1 cellular context compared by ENCODE assay signal in the genomic region with DNA sequence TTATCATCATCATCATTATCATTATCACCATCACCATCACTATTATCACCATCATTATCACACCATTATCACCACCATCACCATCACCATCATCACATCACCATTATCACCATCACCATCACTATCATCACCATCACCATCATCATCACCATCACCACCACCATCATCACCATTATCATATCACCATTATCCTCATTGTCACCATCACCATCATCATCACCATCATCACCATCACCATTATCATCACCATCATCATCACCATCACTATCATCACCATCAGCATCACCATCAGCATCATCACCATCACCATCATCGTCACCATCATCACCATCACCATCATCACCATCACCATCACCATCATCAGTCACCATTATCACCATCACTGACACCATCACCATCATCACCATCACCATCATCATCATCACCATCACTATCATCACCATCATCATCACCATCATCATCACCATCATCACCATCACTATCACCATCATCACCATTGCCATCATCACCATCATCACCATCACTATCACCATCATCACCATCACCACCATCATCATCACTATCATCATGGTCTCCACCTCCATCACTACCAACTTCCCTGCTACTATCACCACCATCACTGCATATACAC.
TF ChIP-seq lines count a peak whose summit lies in the region.

No MANE protein-coding gene starts in this region.

TF ChIP-seq in WTC11, 78 proteins besides CTCF, POLR2A, EP300 and RAD21 (continued from another document):
- TF ChIP-seq, protein P1, sequence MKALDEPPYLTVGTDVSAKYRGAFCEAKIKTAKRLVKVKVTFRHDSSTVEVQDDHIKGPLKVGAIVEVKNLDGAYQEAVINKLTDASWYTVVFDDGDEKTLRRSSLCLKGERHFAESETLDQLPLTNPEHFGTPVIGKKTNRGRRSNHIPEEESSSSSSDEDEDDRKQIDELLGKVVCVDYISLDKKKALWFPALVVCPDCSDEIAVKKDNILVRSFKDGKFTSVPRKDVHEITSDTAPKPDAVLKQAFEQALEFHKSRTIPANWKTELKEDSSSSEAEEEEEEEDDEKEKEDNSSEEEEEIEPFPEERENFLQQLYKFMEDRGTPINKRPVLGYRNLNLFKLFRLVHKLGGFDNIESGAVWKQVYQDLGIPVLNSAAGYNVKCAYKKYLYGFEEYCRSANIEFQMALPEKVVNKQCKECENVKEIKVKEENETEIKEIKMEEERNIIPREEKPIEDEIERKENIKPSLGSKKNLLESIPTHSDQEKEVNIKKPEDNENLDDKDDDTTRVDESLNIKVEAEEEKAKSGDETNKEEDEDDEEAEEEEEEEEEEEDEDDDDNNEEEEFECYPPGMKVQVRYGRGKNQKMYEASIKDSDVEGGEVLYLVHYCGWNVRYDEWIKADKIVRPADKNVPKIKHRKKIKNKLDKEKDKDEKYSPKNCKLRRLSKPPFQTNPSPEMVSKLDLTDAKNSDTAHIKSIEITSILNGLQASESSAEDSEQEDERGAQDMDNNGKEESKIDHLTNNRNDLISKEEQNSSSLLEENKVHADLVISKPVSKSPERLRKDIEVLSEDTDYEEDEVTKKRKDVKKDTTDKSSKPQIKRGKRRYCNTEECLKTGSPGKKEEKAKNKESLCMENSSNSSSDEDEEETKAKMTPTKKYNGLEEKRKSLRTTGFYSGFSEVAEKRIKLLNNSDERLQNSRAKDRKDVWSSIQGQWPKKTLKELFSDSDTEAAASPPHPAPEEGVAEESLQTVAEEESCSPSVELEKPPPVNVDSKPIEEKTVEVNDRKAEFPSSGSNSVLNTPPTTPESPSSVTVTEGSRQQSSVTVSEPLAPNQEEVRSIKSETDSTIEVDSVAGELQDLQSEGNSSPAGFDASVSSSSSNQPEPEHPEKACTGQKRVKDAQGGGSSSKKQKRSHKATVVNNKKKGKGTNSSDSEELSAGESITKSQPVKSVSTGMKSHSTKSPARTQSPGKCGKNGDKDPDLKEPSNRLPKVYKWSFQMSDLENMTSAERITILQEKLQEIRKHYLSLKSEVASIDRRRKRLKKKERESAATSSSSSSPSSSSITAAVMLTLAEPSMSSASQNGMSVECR (CRISPR knock-in tag; IDR thresholded peaks at IDR 0.05; ENCODE audit: borderline replicate concordance): no peak
- TF ChIP-seq ZNF232 (CRISPR knock-in tag; IDR thresholded peaks at IDR 0.05) (no peak), GTF2I (CRISPR knock-in tag; conservative IDR thresholded peaks at IDR 0.05) (no peak)
TF ChIP-seq in WTC11: peak in this region for 1.
